Comparison of ENCODE assay signal across 1 cellular context in genomic region chr20:3767434-3768341, GRCh38.
TF ChIP-seq lines count a peak whose summit lies in the region.

Gene ADISSP (minus strand): TSS chr20:3767753. CDS start chr20:3760100, 7,653 bp downstream.

TF ChIP-seq in HEK293, 187 proteins besides CTCF, POLR2A, EP300 and RAD21 (continued from another document and continues in another):
- TF ChIP-seq ZBTB26 (tag by site-specific recombination; optimal IDR thresholded peaks at IDR 0.05) (peak; percentile 88), PATZ1 (tag by site-specific recombination; IDR thresholded peaks at IDR 0.05) (peak; percentile 10; the same call in 1 of the 2 replicates), ZNF335 (tag by site-specific recombination; conservative IDR thresholded peaks at IDR 0.05) (no peak), ZBTB17 (tag by site-specific recombination; IDR thresholded peaks at IDR 0.05) (peak; percentile 33; the same call in 1 of the 2 replicates), ZNF423 (tag by site-specific recombination; IDR thresholded peaks at IDR 0.05) (peak; percentile 20; the same call in 1 of the 2 replicates), ZIC2 (tag by site-specific recombination; IDR thresholded peaks at IDR 0.05) (peak; percentile 28; the same call in 1 of the 2 replicates), KLF9 (tag by site-specific recombination; IDR thresholded peaks at IDR 0.05; ENCODE audit: low read depth) (peak; percentile 94), ZBTB20 (tag by site-specific recombination; IDR thresholded peaks at IDR 0.05) (peak; percentile 36; the same call in 1 of the 2 replicates), GLIS1 (tag by site-specific recombination; IDR thresholded peaks at IDR 0.05) (peak; percentile 25; the same call in 1 of the 2 replicates), ZNF311 (tag by site-specific recombination; IDR thresholded peaks at IDR 0.05; ENCODE audit: borderline replicate concordance) (no peak), SP7 (tag by site-specific recombination; IDR thresholded peaks at IDR 0.05) (peak; percentile 15), ZNF2 (tag by site-specific recombination; IDR thresholded peaks at IDR 0.05) (peak; percentile 20; the same call in 1 of the 2 replicates), ZNF610 (tag by site-specific recombination; IDR thresholded peaks at IDR 0.05; ENCODE audit: borderline replicate concordance) (no peak), ZBTB48 (tag by site-specific recombination; IDR thresholded peaks at IDR 0.05) (peak; percentile 66; the same call in 1 of the 2 replicates), ZNF394 (tag by site-specific recombination; IDR thresholded peaks at IDR 0.05; ENCODE audit: borderline replicate concordance) (no peak; the same call in 1 of the 2 replicates), ZNF501 (tag by site-specific recombination; IDR thresholded peaks at IDR 0.05) (peak; percentile 60; the same call in 1 of the 2 replicates), ZBTB10 (tag by site-specific recombination; IDR thresholded peaks at IDR 0.05) (peak; percentile 85), ZNF658 (tag by site-specific recombination; IDR thresholded peaks at IDR 0.05) (no peak), EGR2 (tag by site-specific recombination; IDR thresholded peaks at IDR 0.05; ENCODE audit: low read depth) (peak; percentile 27; the same call in 1 of the 2 replicates), ZNF600 (tag by site-specific recombination; IDR thresholded peaks at IDR 0.05) (peak; percentile 46; the same call in 1 of the 2 replicates), ELK4 (IDR thresholded peaks at IDR 0.05; ENCODE audit: borderline replicate concordance, low read depth, low read length) (no peak), ZNF175 (tag by site-specific recombination; IDR thresholded peaks at IDR 0.05) (no peak), KLF8 (tag by site-specific recombination; IDR thresholded peaks at IDR 0.05) (peak; percentile 70; the same call in 1 of the 2 replicates), ZNF449 (tag by site-specific recombination; IDR thresholded peaks at IDR 0.05) (peak; percentile 73), ZSCAN30 (tag by site-specific recombination; IDR thresholded peaks at IDR 0.05) (peak; percentile 59; the same call in 1 of the 2 replicates), ZSCAN23 (tag by site-specific recombination; IDR thresholded peaks at IDR 0.05) (0 out of 2 replicates have a peak, but pooled peaks have one; percentile 25), ZNF16 (tag by site-specific recombination; IDR thresholded peaks at IDR 0.05; ENCODE audit: low read depth) (no peak)
- TF ChIP-seq, protein P1, sequence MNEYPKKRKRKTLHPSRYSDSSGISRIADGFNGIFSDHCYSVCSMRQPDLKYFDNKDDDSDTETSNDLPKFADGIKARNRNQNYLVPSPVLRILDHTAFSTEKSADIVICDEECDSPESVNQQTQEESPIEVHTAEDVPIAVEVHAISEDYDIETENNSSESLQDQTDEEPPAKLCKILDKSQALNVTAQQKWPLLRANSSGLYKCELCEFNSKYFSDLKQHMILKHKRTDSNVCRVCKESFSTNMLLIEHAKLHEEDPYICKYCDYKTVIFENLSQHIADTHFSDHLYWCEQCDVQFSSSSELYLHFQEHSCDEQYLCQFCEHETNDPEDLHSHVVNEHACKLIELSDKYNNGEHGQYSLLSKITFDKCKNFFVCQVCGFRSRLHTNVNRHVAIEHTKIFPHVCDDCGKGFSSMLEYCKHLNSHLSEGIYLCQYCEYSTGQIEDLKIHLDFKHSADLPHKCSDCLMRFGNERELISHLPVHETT (tag by site-specific recombination; IDR thresholded peaks at IDR 0.05), result 0 out of 2 replicates have a peak, but pooled peaks have one; percentile 18
- TF ChIP-seq, protein P2, sequence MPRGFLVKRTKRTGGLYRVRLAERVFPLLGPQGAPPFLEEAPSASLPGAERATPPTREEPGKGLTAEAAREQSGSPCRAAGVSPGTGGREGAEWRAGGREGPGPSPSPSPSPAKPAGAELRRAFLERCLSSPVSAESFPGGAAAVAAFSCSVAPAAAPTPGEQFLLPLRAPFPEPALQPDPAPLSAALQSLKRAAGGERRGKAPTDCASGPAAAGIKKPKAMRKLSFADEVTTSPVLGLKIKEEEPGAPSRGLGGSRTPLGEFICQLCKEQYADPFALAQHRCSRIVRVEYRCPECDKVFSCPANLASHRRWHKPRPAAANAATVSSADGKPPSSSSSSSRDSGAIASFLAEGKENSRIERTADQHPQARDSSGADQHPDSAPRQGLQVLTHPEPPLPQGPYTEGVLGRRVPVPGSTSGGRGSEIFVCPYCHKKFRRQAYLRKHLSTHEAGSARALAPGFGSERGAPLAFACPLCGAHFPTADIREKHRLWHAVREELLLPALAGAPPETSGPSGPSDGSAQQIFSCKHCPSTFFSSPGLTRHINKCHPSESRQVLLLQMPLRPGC (tag by site-specific recombination; IDR thresholded peaks at IDR 0.05), result 0 out of 2 replicates have a peak, but pooled peaks have one; percentile 27
- TF ChIP-seq, protein P3, sequence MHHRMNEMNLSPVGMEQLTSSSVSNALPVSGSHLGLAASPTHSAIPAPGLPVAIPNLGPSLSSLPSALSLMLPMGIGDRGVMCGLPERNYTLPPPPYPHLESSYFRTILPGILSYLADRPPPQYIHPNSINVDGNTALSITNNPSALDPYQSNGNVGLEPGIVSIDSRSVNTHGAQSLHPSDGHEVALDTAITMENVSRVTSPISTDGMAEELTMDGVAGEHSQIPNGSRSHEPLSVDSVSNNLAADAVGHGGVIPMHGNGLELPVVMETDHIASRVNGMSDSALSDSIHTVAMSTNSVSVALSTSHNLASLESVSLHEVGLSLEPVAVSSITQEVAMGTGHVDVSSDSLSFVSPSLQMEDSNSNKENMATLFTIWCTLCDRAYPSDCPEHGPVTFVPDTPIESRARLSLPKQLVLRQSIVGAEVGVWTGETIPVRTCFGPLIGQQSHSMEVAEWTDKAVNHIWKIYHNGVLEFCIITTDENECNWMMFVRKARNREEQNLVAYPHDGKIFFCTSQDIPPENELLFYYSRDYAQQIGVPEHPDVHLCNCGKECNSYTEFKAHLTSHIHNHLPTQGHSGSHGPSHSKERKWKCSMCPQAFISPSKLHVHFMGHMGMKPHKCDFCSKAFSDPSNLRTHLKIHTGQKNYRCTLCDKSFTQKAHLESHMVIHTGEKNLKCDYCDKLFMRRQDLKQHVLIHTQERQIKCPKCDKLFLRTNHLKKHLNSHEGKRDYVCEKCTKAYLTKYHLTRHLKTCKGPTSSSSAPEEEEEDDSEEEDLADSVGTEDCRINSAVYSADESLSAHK (tag by site-specific recombination; IDR thresholded peaks at IDR 0.05), result 0 out of 2 replicates have a peak, but pooled peaks have one; percentile 28
- TF ChIP-seq, protein P4, sequence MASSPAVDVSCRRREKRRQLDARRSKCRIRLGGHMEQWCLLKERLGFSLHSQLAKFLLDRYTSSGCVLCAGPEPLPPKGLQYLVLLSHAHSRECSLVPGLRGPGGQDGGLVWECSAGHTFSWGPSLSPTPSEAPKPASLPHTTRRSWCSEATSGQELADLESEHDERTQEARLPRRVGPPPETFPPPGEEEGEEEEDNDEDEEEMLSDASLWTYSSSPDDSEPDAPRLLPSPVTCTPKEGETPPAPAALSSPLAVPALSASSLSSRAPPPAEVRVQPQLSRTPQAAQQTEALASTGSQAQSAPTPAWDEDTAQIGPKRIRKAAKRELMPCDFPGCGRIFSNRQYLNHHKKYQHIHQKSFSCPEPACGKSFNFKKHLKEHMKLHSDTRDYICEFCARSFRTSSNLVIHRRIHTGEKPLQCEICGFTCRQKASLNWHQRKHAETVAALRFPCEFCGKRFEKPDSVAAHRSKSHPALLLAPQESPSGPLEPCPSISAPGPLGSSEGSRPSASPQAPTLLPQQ (tag by site-specific recombination; IDR thresholded peaks at IDR 0.05), result peak; percentile 55
- TF ChIP-seq, protein P5, sequence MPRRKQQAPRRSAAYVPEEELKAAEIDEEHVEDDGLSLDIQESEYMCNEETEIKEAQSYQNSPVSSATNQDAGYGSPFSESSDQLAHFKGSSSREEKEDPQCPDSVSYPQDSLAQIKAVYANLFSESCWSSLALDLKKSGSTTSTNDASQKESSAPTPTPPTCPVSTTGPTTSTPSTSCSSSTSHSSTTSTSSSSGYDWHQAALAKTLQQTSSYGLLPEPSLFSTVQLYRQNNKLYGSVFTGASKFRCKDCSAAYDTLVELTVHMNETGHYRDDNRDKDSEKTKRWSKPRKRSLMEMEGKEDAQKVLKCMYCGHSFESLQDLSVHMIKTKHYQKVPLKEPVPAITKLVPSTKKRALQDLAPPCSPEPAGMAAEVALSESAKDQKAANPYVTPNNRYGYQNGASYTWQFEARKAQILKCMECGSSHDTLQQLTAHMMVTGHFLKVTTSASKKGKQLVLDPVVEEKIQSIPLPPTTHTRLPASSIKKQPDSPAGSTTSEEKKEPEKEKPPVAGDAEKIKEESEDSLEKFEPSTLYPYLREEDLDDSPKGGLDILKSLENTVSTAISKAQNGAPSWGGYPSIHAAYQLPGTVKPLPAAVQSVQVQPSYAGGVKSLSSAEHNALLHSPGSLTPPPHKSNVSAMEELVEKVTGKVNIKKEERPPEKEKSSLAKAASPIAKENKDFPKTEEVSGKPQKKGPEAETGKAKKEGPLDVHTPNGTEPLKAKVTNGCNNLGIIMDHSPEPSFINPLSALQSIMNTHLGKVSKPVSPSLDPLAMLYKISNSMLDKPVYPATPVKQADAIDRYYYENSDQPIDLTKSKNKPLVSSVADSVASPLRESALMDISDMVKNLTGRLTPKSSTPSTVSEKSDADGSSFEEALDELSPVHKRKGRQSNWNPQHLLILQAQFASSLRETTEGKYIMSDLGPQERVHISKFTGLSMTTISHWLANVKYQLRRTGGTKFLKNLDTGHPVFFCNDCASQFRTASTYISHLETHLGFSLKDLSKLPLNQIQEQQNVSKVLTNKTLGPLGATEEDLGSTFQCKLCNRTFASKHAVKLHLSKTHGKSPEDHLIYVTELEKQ (tag by site-specific recombination; IDR thresholded peaks at IDR 0.05; ENCODE audit: borderline replicate concordance), result peak; percentile 30; the same call in 1 of the 2 replicates
- TF ChIP-seq, protein P6, sequence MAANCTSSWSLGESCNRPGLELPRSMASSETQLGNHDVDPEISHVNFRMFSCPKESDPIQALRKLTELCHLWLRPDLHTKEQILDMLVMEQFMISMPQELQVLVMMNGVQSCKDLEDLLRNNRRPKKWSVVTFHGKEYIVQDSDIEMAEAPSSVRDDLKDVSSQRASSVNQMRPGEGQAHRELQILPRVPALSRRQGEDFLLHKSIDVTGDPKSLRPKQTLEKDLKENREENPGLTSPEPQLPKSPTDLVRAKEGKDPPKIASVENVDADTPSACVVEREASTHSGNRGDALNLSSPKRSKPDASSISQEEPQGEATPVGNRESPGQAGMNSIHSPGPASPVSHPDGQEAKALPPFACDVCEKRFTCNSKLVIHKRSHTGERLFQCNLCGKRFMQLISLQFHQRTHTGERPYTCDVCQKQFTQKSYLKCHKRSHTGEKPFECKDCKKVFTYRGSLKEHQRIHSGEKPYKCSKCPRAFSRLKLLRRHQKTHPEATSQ (tag by site-specific recombination; IDR thresholded peaks at IDR 0.05), result peak; percentile 74; the same call in 1 of the 2 replicates
